20 cellular contexts compared by ENCODE assay signal in genomic region chr2:32741575-32741974, GRCh38.
"Had no signal": no experiment of that assay in that cellular context is flagged by ENCODE, and none has a peak within 500 bp of the region (broad histone marks: within the 10 kb centered on the region; RNA-seq: fewer than 3 reads in every experiment).

No MANE protein-coding gene starts in this region.

- DNase-seq: activated T-cell treated with anti-CD3 and anti-CD28 coated beads, Interleukin-2, amount 50 U/mL, for 1 hour; adrenal gland; cerebellar nuclear complex; endodermal cell; glutamatergic neuron; hippocampal formation; kidney glomerular epithelial cell; left lung; naive thymus-derived CD8-positive, alpha-beta T cell; retina; sigmoid colon; stimulated activated CD4-positive, alpha-beta T cell treated with anti-CD3 and anti-CD28 coated beads, Interleukin-2, amount 100 ng/mL, for 48 hours; stimulated activated CD8-positive, alpha-beta memory T cell treated with anti-CD3 and anti-CD28 coated beads, Interleukin-4, amount 100 ng/mL, for 48 hours; stimulated activated naive B cell treated with anti-CD40 and anti-IgM and Interleukin-4, amounts not matched to agents 10 μg/mL and 1 μg/mL and 100 μg/mL, for 72 hours; T-helper 9 cell; testis; uterus had no signal

- H3K27ac ChIP-seq: adrenal gland, coronary artery, left lung, sigmoid colon, testis, uterus had no signal

- H3K4me3 ChIP-seq: adrenal gland, coronary artery, left lung, sigmoid colon, testis, uterus had no signal

- ATAC-seq: activated naive CD4-positive, alpha-beta T cell treated with anti-CD3 and anti-CD28 coated beads, Interleukin-2, amount 50 U/mL, for 72 hours; naive thymus-derived CD8-positive, alpha-beta T cell; stimulated activated naive B cell treated with anti-CD40 and anti-IgM and Interleukin-4, amounts not matched to agents 10 μg/mL and 1 μg/mL and 100 μg/mL, for 72 hours; WTC11 had no signal

- H3K4me1 ChIP-seq: adrenal gland, left lung, sigmoid colon, testis, uterus had no signal

- H3K36me3 ChIP-seq: adrenal gland, uterus had no signal

- H3K9me3 ChIP-seq: adrenal gland, left lung, sigmoid colon, testis, uterus had no signal

- H3K27me3 ChIP-seq: adrenal gland, left lung, sigmoid colon, testis, uterus had no signal
